Comparison of ENCODE assay signal across 15 cellular contexts in the genomic region with DNA sequence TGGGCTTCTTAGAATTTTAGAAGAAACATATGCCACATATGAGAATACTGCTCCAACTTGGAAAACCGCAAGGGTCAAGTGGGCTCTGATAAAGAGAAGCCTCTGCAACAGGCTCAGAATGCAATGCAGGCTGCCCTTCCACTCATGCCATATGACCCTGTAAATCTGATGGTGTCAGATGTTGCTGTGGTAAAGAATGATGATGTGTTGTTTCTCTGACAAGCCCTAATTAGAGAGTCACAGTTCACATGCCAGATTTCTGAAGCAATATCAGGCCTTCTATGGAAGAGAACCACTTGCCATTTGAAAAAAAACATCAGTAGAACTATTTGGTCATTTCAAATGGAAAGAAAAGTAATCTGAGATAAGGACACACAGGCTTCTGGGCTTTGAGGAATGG.
A peak's percentile ranks its signal among the peaks of the same experiment; 100 is the strongest.
DNase-seq lines count a peak whose midpoint lies in the region; ATAC-seq, FAIRE-seq and TF ChIP-seq lines count a peak whose summit lies in the region.
"Had no signal": no experiment of that assay in that cellular context is flagged by ENCODE, and none has a peak within 500 bp of the region (broad histone marks: within the 10 kb centered on the region; RNA-seq: fewer than 3 reads in every experiment).

No MANE protein-coding gene starts in this region.

- TF ChIP-seq CTCF in cardiac muscle cell (IDR thresholded peaks at IDR 0.05; ENCODE audit: low read depth, low read length) (no peak), thyroid gland (IDR thresholded peaks at IDR 0.05) (no peak), lower leg skin (IDR thresholded peaks at IDR 0.05) (no peak)

- intact Hi-C loops in left cardiac atrium (cut with DNase I), result no loop called here
- intact Hi-C loops in thyroid gland (cut with DNase I), result no loop called here
- intact Hi-C loops in lower leg skin (cut with DNase I; ENCODE audit: low total_unique reads), result no loop called here

- H3K4me3 ChIP-seq in cardiac muscle cell (no peak overlapping the region), thyroid gland (replicated peaks in 1 of 3) (no peak overlapping the region), lower leg skin (ENCODE audit: low read depth, poor library complexity, severe bottlenecking) (no peak overlapping the region)

- ATAC-seq in left cardiac atrium, result no peak

- no peak for FAIRE-seq in GM19239 (lab: Jason Lieb, UNC)
- FAIRE-seq: A204.1, GM12892 had no signal

- H3K27ac ChIP-seq in cardiac muscle cell (peak overlapping the region; percentile 83), thyroid gland (no peak overlapping the region)

- no peaks in the 10 kb centered on the region for H3K27me3 ChIP-seq in cardiac muscle cell
- no peaks in the 10 kb centered on the region for H3K27me3 ChIP-seq in thyroid gland

- 90 to 94% methylated on average over 1 of the region's 1 CpG for WGBS in thyroid gland, 2 donors
- WGBS in lower leg skin, 2 donors, result 50 to 56% methylated on average over 1 of the region's 1 CpG

- peak in 1 of 2 donors; percentile 70 for DNase-seq in cardiac muscle cell (ENCODE audit: low read depth in 1 of 2, low spot score in 1 of 2)
- DNase-seq in left cardiac atrium, result no peak
- peak; percentile 59 for DNase-seq in SK-N-DZ (ENCODE audit: low spot score)
- DNase-seq in myocyte (ENCODE audit: low read depth), result peak; percentile 34
- DNase-seq in GM19239 (ENCODE audit: insufficient read length, low spot score), result no peak
- DNase-seq in thyroid gland, result no peak
- no peak for DNase-seq in lower leg skin (ENCODE audit: low spot score in 2 of 2)
- DNase-seq: C1 segment of cervical spinal cord; CD4-positive, alpha-beta T cell; DND-41; GDM1; GOT3; H9 had no signal

- H3K9me3 ChIP-seq in cardiac muscle cell (ENCODE audit: low read depth), result no peaks in the 10 kb centered on the region
- no peaks in the 10 kb centered on the region for H3K9me3 ChIP-seq in thyroid gland

- H3K4me1 ChIP-seq in cardiac muscle cell (ENCODE audit: low read depth) (peaks cover 28% of the 10 kb centered on the region), thyroid gland (no peaks in the 10 kb centered on the region)

- no peaks in the 10 kb centered on the region for H3K36me3 ChIP-seq in cardiac muscle cell
- no peaks in the 10 kb centered on the region for H3K36me3 ChIP-seq in thyroid gland

- no peak for TF ChIP-seq POLR2A in thyroid gland (IDR thresholded peaks at IDR 0.05)
- TF ChIP-seq POLR2A in lower leg skin (IDR thresholded peaks at IDR 0.05), result no peak

Comparison
In these comparisons a context has a peak if more than half of its experiments do, and no peak if none do; other contexts are left out.
1. DNase-seq: peak in SK-N-DZ (single experiment) and myocyte (single experiment); none in left cardiac atrium (single experiment), GM19239 (single experiment), thyroid gland (0 of 2) and lower leg skin (0 of 2).